10 cellular contexts compared by ENCODE assay signal in the genomic region with DNA sequence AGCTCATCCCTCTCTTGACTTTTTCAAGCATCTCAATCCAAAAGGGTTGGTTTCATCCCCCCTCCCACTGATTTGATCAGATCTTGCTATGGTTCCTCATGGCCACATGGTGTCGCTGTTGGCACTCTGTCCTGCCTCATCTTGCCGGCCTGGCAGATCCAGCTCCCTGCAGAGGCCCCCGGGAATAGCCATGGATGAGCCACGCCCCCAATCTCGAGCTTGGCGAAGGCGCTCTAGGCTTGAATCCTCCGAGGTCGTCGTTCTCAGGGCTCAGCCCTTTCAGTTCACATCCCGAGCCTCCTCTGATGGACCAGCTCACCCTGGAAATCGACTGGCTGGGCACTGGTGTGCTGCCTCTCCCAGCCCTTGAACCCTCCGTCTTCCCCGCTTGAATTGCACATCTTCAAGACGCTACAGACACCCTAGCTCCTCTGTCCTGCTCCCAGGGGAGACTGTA.
DNase-seq lines count a peak whose midpoint lies in the region; ATAC-seq, FAIRE-seq and TF ChIP-seq lines count a peak whose summit lies in the region.
"Had no signal": no experiment of that assay in that cellular context is flagged by ENCODE, and none has a peak within 500 bp of the region (broad histone marks: within the 10 kb centered on the region; RNA-seq: fewer than 3 reads in every experiment).

No MANE protein-coding gene starts in this region.

- H3K4me1 ChIP-seq in BLaER1 = peaks cover 6% of the 10 kb centered on the region

- DNase-seq in GM19239 (ENCODE audit: insufficient read length, low spot score) (peak; percentile 40), NCI-H2029 treated with DMSO at 0.1 percent for 48 hours (lab: John Stamatoyannopoulos, UW) (peak; percentile 61), WERI-Rb-1 (peak; percentile 93), fibroblast of the aortic adventitia (ENCODE audit: low read depth) (peak; percentile 37), natural killer cell (peak; percentile 16), ureter (ENCODE audit: low spot score) (peak; percentile 74)

- H3K4me3 Mint-ChIP-seq in natural killer cell = no peak overlapping the region
- H3K4me3 Mint-ChIP-seq: IgD-negative memory B cell had no signal

- H3K9ac ChIP-seq in BLaER1 = no peak overlapping the region

- H3K27ac ChIP-seq in BLaER1 (no peak overlapping the region), WERI-Rb-1 (no peak overlapping the region)
- H3K27ac ChIP-seq: skin epidermis had no signal

- peaks cover 2% of the 10 kb centered on the region in 2 donors for H3K9me3 Mint-ChIP-seq in natural killer cell

- peaks cover 0 to 9% of the 10 kb centered on the region in 2 donors for H3K4me1 Mint-ChIP-seq in natural killer cell

- peak in 1 of 3 donors; percentile 45 for ATAC-seq in natural killer cell
- no peak for ATAC-seq in HG03280 (IDR thresholded peaks at IDR 0.05; ENCODE audit: unreplicated experiment)

- H3K27ac Mint-ChIP-seq in natural killer cell = no peak overlapping the region
- H3K27ac Mint-ChIP-seq: IgD-negative memory B cell had no signal

- H3K36me3 Mint-ChIP-seq in natural killer cell = no peaks in the 10 kb centered on the region
- H3K36me3 Mint-ChIP-seq: IgD-negative memory B cell had no signal

- H3K36me3 ChIP-seq in BLaER1 (no peaks in the 10 kb centered on the region), WERI-Rb-1 (no peaks in the 10 kb centered on the region)

- H3K27me3 Mint-ChIP-seq in natural killer cell (ENCODE audit: low read depth in 2 of 2) = peaks cover 2 to 6% of the 10 kb centered on the region in 2 donors

- H3K4me2 ChIP-seq in BLaER1 = peak overlapping the region; percentile 54

- H3K27me3 ChIP-seq in BLaER1 (no peaks in the 10 kb centered on the region), WERI-Rb-1 (ENCODE audit: insufficient read depth, low read depth, severe bottlenecking) (peaks cover 4% of the 10 kb centered on the region)

- no peaks in the 10 kb centered on the region for H4K20me1 ChIP-seq in BLaER1

- H3K4me3 ChIP-seq in BLaER1 (no peak overlapping the region), WERI-Rb-1 (ENCODE audit: low read depth, low read length) (peak overlapping the region; percentile 47), fibroblast of the aortic adventitia (ENCODE audit: low read depth, low read length) (no peak overlapping the region)
- H3K4me3 ChIP-seq: skin epidermis had no signal

- intact Hi-C loops in natural killer cell (cut with micrococcal nuclease) = no loop called here

- H3K9me3 ChIP-seq in BLaER1 (no peaks in the 10 kb centered on the region), WERI-Rb-1 (ENCODE audit: severe bottlenecking) (no peaks in the 10 kb centered on the region)

- TF ChIP-seq CTCF in WERI-Rb-1 (IDR thresholded peaks at IDR 0.05; ENCODE audit: low read depth, low read length) (peak; percentile 84), fibroblast of the aortic adventitia (IDR thresholded peaks at IDR 0.05; ENCODE audit: insufficient read depth, low read length) (peak; percentile 50), natural killer cell (IDR thresholded peaks at IDR 0.05) (peak; percentile 48)

- no peak for FAIRE-seq in GM19239 (lab: Jason Lieb, UNC)

Comparison
In these comparisons a context has a peak if more than half of its experiments do, and no peak if none do; other contexts are left out.
1. DNase-seq: peak in every context shown above with its lines; median percentile 93 in WERI-Rb-1; 74 in ureter; 61 in NCI-H2029 treated with DMSO at 0.1 percent for 48 hours; 40 in GM19239; 37 in fibroblast of the aortic adventitia; 16 in natural killer cell.